Comparison of ENCODE assay signal across 3 cellular contexts in genomic region chr6:27194453-27194852, GRCh38. TPM values are rescaled to one million over a fixed set of nuclear protein-coding genes. Genes with fewer than 3 reads are reported as not detected.
"Had no signal": no experiment of that assay in that cellular context is flagged by ENCODE, and none has a peak within 500 bp of the region (broad histone marks: within the 10 kb centered on the region; RNA-seq: fewer than 3 reads in every experiment).

No MANE protein-coding gene starts in this region.

RNA-seq across cellular contexts. Expression of gene PRSS16, which starts 53.0 kb away (rescaled TPM):
- total RNA-seq: osteocyte, pulmonary artery endothelial cell had no signal
- polyA plus RNA-seq: neural cell had no signal
